In the genomic region with DNA sequence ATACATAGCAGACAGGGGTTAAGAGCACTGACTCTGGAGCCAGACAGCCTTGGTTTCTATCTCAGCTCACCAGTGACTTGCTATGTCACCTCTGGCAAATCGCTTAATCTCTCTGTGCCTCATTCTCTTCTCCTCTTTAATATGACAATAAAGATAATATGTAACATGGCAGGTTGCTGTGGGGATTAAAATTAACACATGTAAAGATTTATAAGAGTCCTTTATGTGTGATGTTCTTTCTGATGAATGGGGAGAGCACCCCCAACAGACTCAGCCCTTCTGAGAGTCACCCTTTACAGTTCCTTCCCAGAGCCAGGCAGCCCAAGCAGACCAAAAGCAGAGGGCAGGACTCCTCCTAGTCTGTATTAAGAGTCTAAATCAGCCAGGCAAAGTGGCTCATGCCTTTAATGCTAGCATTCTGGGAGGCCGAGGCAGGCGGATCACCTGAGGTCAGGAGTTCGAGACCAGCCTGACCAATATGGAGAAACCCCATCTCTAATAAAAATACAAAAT, we compare ENCODE assay signal across 22 cellular contexts.
DNase-seq lines count a peak whose midpoint lies in the region; ATAC-seq and TF ChIP-seq lines count a peak whose summit lies in the region.
"Had no signal": no experiment of that assay in that cellular context is flagged by ENCODE, and none has a peak within 500 bp of the region (broad histone marks: within the 10 kb centered on the region; RNA-seq: fewer than 3 reads in every experiment).

No MANE protein-coding gene starts in this region.

- no peak for TF ChIP-seq POLR2A in prostate gland (IDR thresholded peaks at IDR 0.05)

- POLR2A ChIA-PET in CD4-positive, alpha-beta memory T cell (lab: Charles Lee; ENCODE audit: partially characterized antibody) = no interaction called here

- no peaks in the 10 kb centered on the region for H3K9me3 Mint-ChIP-seq in CD4-positive, alpha-beta memory T cell
- H3K9me3 Mint-ChIP-seq: CD8-positive, alpha-beta memory T cell; natural killer cell had no signal

- CTCF ChIA-PET in CD4-positive, alpha-beta memory T cell (lab: Charles Lee; ENCODE audit: partially characterized antibody) = interaction anchor here (0.6 kb wide), 1 partner anchor 139 kb away, joined by 3 read pairs; no protein-coding TSS in a partner anchor

- H3K27ac Mint-ChIP-seq in CD4-positive, alpha-beta memory T cell = peak overlapping the region in 5 of 7 donors; percentile 13 to 72 (median 59)
- H3K27ac Mint-ChIP-seq: natural killer cell had no signal

- DNase-seq in CD4-positive, alpha-beta memory T cell = no peak
- DNase-seq in adipocyte (ENCODE audit: low read depth) (no peak), prostate gland (ENCODE audit: low spot score) (no peak), GM13977 (ENCODE audit: low spot score) (no peak)
- DNase-seq: activated effector memory CD4-positive, alpha-beta T cell treated with anti-CD3 and anti-CD28 coated beads, Interleukin-2, amount 50 U/mL, for 16 hours; CD8-positive, alpha-beta memory T cell; dermis blood vessel endothelial cell; glutamatergic neuron; Karpas-422; mesenchymal stem cell; natural killer cell; NCI-H1092; NCI-H1930; NCI-H748 treated with DMSO at 0.1 percent for 48 hours; pancreas; right lobe of liver; stimulated activated CD8-positive, alpha-beta memory T cell treated with anti-CD3 and anti-CD28 coated beads, Interleukin-4, amount 100 ng/mL, for 48 hours; T1000 had no signal

- intact Hi-C loops in CD4-positive, alpha-beta memory T cell (cut with micrococcal nuclease) = no loop called here
- intact Hi-C loops in prostate gland (cut with DNase I) = no loop called here

- H3K4me2 ChIP-seq in BLaER1 = peak overlapping the region; percentile 7; the same call in 1 of the 2 replicates

- no peak for TF ChIP-seq CTCF in prostate gland (IDR thresholded peaks at IDR 0.05)
- no peak for TF ChIP-seq CTCF in GM13977 (IDR thresholded peaks at IDR 0.05; ENCODE audit: extremely low read depth, insufficient read depth, missing control alignments)

- peaks cover 100% of the 10 kb centered on the region for H4K20me1 ChIP-seq in BLaER1

- no peaks in the 10 kb centered on the region for H3K27me3 Mint-ChIP-seq in CD4-positive, alpha-beta memory T cell
- H3K27me3 Mint-ChIP-seq: CD8-positive, alpha-beta memory T cell had no signal

- H3K4me1 ChIP-seq in BLaER1 (peaks cover 57% of the 10 kb centered on the region), adipocyte (ENCODE audit: control insufficient read depth, insufficient read depth, low read length) (peaks cover 72% of the 10 kb centered on the region), prostate gland (replicated peaks) (peaks cover 2% of the 10 kb centered on the region)
- H3K4me1 ChIP-seq in CD4-positive, alpha-beta memory T cell (ENCODE audit: insufficient read depth, low read length) = peaks cover 30% of the 10 kb centered on the region

- no peak overlapping the region for H3K4me3 ChIP-seq in BLaER1
- H3K4me3 ChIP-seq in CD4-positive, alpha-beta memory T cell (ENCODE audit: low read length in 2 of 2) = no peak overlapping the region
- H3K4me3 ChIP-seq in adipocyte (ENCODE audit: low read length) = no peak overlapping the region
- no peak overlapping the region for H3K4me3 ChIP-seq in prostate gland
- H3K4me3 ChIP-seq: pancreas, right lobe of liver, suprapubic skin had no signal

- H3K4me1 Mint-ChIP-seq in CD4-positive, alpha-beta memory T cell = peaks cover 34 to 69% (median 49%) of the 10 kb centered on the region in 4 donors

- H3K4me3 Mint-ChIP-seq in CD4-positive, alpha-beta memory T cell = no peak overlapping the region
- H3K4me3 Mint-ChIP-seq: CD8-positive, alpha-beta memory T cell; natural killer cell had no signal

- no peak overlapping the region for H3K9ac ChIP-seq in BLaER1
- peak overlapping the region; percentile 38 for H3K9ac ChIP-seq in adipocyte (ENCODE audit: low read length)

- H3K27ac ChIP-seq in BLaER1 = no peak overlapping the region
- no peak overlapping the region for H3K27ac ChIP-seq in CD4-positive, alpha-beta memory T cell (ENCODE audit: low read depth, low read length)
- peak overlapping the region; percentile 19 to 38 for H3K27ac ChIP-seq in prostate gland
- H3K27ac ChIP-seq: pancreas had no signal

- ATAC-seq in HG03354 (IDR thresholded peaks at IDR 0.05; ENCODE audit: poor library complexity, severe bottlenecking, unreplicated experiment) (no peak), HG02938 (IDR thresholded peaks at IDR 0.05; ENCODE audit: unreplicated experiment) (no peak)
- ATAC-seq: natural killer cell had no signal

- H3K36me3 Mint-ChIP-seq in CD4-positive, alpha-beta memory T cell = peaks cover 29 to 73% of the 10 kb centered on the region in 2 donors

- H3K9me3 ChIP-seq in BLaER1 (no peaks in the 10 kb centered on the region), adipocyte (ENCODE audit: control insufficient read depth, low read length) (no peaks in the 10 kb centered on the region), prostate gland (no peaks in the 10 kb centered on the region)
- H3K9me3 ChIP-seq in CD4-positive, alpha-beta memory T cell (ENCODE audit: control insufficient read depth in 1 of 2, low read length in 2 of 2) = no peaks in the 10 kb centered on the region
- H3K9me3 ChIP-seq: pancreas, right lobe of liver, suprapubic skin had no signal

- H3K27me3 ChIP-seq in BLaER1 = no peaks in the 10 kb centered on the region
- H3K27me3 ChIP-seq in CD4-positive, alpha-beta memory T cell (ENCODE audit: insufficient read depth, low read length) = no peaks in the 10 kb centered on the region
- H3K27me3 ChIP-seq in adipocyte (replicated peaks; ENCODE audit: control insufficient read depth, insufficient read depth, low read length) = no peaks in the 10 kb centered on the region
- no peaks in the 10 kb centered on the region for H3K27me3 ChIP-seq in prostate gland (replicated peaks; ENCODE audit: insufficient read depth)
- H3K27me3 ChIP-seq: pancreas, right lobe of liver, suprapubic skin had no signal

- in situ Hi-C loops in GM13977 (cut with MboI; ENCODE audit: low pct_unique_long_range_greater_than_20kb, low sequenced_read_pairs, unreplicated experiment) = no loop called here

- H3K36me3 ChIP-seq in BLaER1 (peaks cover 93% of the 10 kb centered on the region), adipocyte (ENCODE audit: control insufficient read depth, insufficient read depth, low read length, severe bottlenecking) (peaks cover 13% of the 10 kb centered on the region), prostate gland (no peaks in the 10 kb centered on the region)
- H3K36me3 ChIP-seq in CD4-positive, alpha-beta memory T cell (ENCODE audit: insufficient read depth, low read length) = peaks cover 21% of the 10 kb centered on the region
- H3K36me3 ChIP-seq: pancreas had no signal

- WGBS in prostate gland = 76% methylated on average over 4 of the region's 4 CpGs

Comparison
In these comparisons a context has a peak if more than half of its experiments do, and no peak if none do; other contexts are left out.
1. H3K27ac ChIP-seq: peak in prostate gland (2 of 2); none in BLaER1 (single experiment) and CD4-positive, alpha-beta memory T cell (single experiment).